ENCODE assay signal across 9 cellular contexts in genomic region chr2:181456660-181457120, GRCh38. TPM values are rescaled to one million over a fixed set of nuclear protein-coding genes. Genes with fewer than 3 reads are reported as not detected.
DNase-seq lines count a peak whose midpoint lies in the region; ATAC-seq and TF ChIP-seq lines count a peak whose summit lies in the region.
"Had no signal": no experiment of that assay in that cellular context is flagged by ENCODE, and none has a peak within 500 bp of the region (broad histone marks: within the 10 kb centered on the region; RNA-seq: fewer than 3 reads in every experiment).

No MANE protein-coding gene starts in this region.

- CTCF ChIA-PET in BJ (lab: Yijun Ruan, JAX), result interaction anchor here (1.0 to 4.1 kb wide), 13 partner anchors 11 to 378 kb away, joined by 3 to 40 read pairs (median 6); no protein-coding TSS in a partner anchor

- H3K27me3 ChIP-seq in BJ (ENCODE audit: control insufficient read depth, insufficient read depth, low read length) (no peaks in the 10 kb centered on the region), body of pancreas (peaks cover 0 to 18% of the 10 kb centered on the region in 2 donors)

- H3K4me3 ChIP-seq in BJ (ENCODE audit: low read depth, low read length) (peak overlapping the region; percentile 69), body of pancreas (peak overlapping the region in 1 of 2 donors; percentile 10)

- intact Hi-C loops in body of pancreas (cut with DNase I), result no loop called here

- no peaks in the 10 kb centered on the region for H3K9me3 ChIP-seq in body of pancreas

- TF ChIP-seq POLR2A in body of pancreas (IDR thresholded peaks at IDR 0.05), result no peak

- TF ChIP-seq CTCF in BJ (IDR thresholded peaks at IDR 0.05; ENCODE audit: insufficient read depth, low read depth, low read length), result no peak
- no peak for TF ChIP-seq CTCF in body of pancreas (IDR thresholded peaks at IDR 0.05)

- H3K4me1 ChIP-seq in body of pancreas, result peaks cover 17% of the 10 kb centered on the region

- ATAC-seq in GM19455 (IDR thresholded peaks at IDR 0.05; ENCODE audit: unreplicated experiment) (peak; percentile 76), HG03520 (IDR thresholded peaks at IDR 0.05; ENCODE audit: unreplicated experiment) (peak; percentile 67), body of pancreas (peak; percentile 49)
- ATAC-seq: HCT116 had no signal

- no peak for DNase-seq in BJ (ENCODE audit: low read depth)
- peak; percentile 59 for DNase-seq in T-helper 9 cell
- peak; percentile 13 to 61 (median 20) for DNase-seq in body of pancreas
- DNase-seq in left kidney (ENCODE audit: low read depth, low spot score), result peak; percentile 71
- DNase-seq in stimulated activated CD4-positive, alpha-beta T cell treated with anti-CD3 and anti-CD28 coated beads, TNF-alpha, amount 100 ng/mL, for 1 hour (ENCODE audit: low read depth in 3 of 3, low spot score in 1 of 3), result peak in 2 of 3 donors; percentile 12 to 52
- DNase-seq in T1000 (lab: John Stamatoyannopoulos, UW), result no peak

- 5 to 16% methylated on average over 17 of the region's 17 CpGs for WGBS in body of pancreas, 2 donors

- POLR2A ChIA-PET in BJ (lab: Charles Lee), result no interaction called here

- peak overlapping the region in 1 of 4 donors; percentile 49 for H3K27ac ChIP-seq in body of pancreas

- no peaks in the 10 kb centered on the region for H3K36me3 ChIP-seq in BJ (ENCODE audit: control insufficient read depth, insufficient read depth, low read length)
- H3K36me3 ChIP-seq in body of pancreas (replicated peaks in 1 of 2; ENCODE audit: insufficient read depth in 1 of 2, low read depth in 2 of 2), result no peaks in the 10 kb centered on the region

RNA-seq across cellular contexts. Expression of gene ITGA4, which starts 0.5 kb away (rescaled TPM):
- 17.6 and 37.3 TPM in 2 replicates for polyA plus RNA-seq in BJ (2011; rRNA removed)
- polyA minus RNA-seq in BJ (2011; rRNA and poly(A)+ RNA removed), result 28.8 and 31.0 TPM in 2 replicates
- total RNA-seq in body of pancreas, result 1 to 10 TPM; 3.4 to 4.3 TPM

Comparison
In these comparisons a context has a peak if more than half of its experiments do, and no peak if none do; other contexts are left out.
1. DNase-seq: peak in T-helper 9 cell (single experiment), body of pancreas (4 of 4), left kidney (single experiment) and stimulated activated CD4-positive, alpha-beta T cell treated with anti-CD3 and anti-CD28 coated beads, TNF-alpha, amount 100 ng/mL, for 1 hour (2 of 3); none in BJ (single experiment) and T1000 (single experiment).
2. Peak in every context shown above with its lines, with median percentiles within 50 percentile points of each other: ATAC-seq.